ENCODE assay signal across 9 cellular contexts in the genomic region with DNA sequence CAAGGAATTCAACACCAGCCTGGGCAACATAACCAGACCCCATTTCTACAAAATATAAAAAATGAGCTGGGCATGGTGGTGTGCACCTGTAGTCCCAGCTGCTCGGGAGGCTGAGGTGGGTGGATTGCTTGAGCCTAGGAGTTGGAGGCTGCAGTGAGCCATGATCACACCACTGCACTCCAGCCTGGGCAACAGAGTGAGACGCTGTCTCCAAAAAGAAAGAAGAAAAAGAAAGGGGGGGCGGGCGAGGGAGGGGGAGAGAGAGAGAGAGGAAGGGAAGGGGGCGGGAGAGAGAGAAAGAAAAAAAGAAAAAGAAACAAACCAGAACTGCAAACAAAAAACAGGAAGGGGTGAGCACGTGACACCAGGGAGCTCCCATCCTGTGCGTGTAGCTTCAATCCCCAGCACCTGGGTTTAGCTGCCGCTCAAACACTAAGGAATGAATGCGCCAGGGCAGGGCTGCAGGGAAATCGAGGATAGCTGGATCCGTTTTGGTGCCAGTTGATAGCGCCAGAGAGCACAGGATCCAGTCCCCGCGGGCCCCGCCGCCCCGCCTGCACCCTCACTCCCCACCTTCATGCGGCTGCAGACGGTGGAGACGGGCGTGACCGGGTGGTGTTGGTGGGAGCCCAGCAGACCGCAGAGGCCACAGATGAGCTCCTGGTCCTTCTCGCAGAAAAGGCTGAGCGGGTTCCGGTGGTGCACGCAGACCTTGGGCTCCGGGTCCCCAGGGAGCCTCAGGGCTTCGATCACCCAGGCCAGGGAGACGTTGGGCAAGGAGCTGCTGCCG. TPM values are rescaled to one million over a fixed set of nuclear protein-coding genes. Genes with fewer than 3 reads are reported as not detected.
A peak's percentile ranks its signal among the peaks of the same experiment; 100 is the strongest.
DNase-seq lines count a peak whose midpoint lies in the region; ATAC-seq and TF ChIP-seq lines count a peak whose summit lies in the region.
"Not testable (repeated sequence)": the region's sequence is repeated elsewhere in the genome, so short reads cannot be mapped to it uniquely, and the experiment has no call there.
"Had no signal": no experiment of that assay in that cellular context is flagged by ENCODE, and none has a peak within 500 bp of the region (broad histone marks: within the 10 kb centered on the region; RNA-seq: fewer than 3 reads in every experiment).

No MANE protein-coding gene starts in this region.

- not testable (repeated sequence) for H3K27me3 Mint-ChIP-seq in activated T-cell treated with anti-CD3 and anti-CD28 coated beads, Interleukin-2, amount 50 U/mL, for 4 hours (ENCODE audit: low read depth); natural killer cell (ENCODE audit: low read depth in 2 of 2)

- not testable (repeated sequence) for H3K27ac Mint-ChIP-seq in natural killer cell

- intact Hi-C loops in natural killer cell (cut with micrococcal nuclease), result not testable (repeated sequence)

- not testable (repeated sequence) for TF ChIP-seq CTCF in gastroesophageal sphincter (IDR thresholded peaks at IDR 0.05); natural killer cell (IDR thresholded peaks at IDR 0.05)

- H3K9me3 ChIP-seq in gastroesophageal sphincter, result not testable (repeated sequence)

- not testable (repeated sequence) for H3K4me1 ChIP-seq in gastroesophageal sphincter

- H3K36me3 ChIP-seq in gastroesophageal sphincter, result not testable (repeated sequence)

- H3K36me3 Mint-ChIP-seq in activated T-cell treated with anti-CD3 and anti-CD28 coated beads, Interleukin-2, amount 50 U/mL, for 4 hours (ENCODE audit: insufficient read depth); natural killer cell: not testable (repeated sequence)

- not testable (repeated sequence) for TF ChIP-seq EP300 in gastroesophageal sphincter (IDR thresholded peaks at IDR 0.05)

- WGBS in gastroesophageal sphincter (ENCODE audit: low coverage in 1 of 2), 2 donors, result no CpG with 5 or more reads among the region's 31 CpGs

- TF ChIP-seq POLR2A in gastroesophageal sphincter (IDR thresholded peaks at IDR 0.05), result not testable (repeated sequence)

- H3K4me1 Mint-ChIP-seq in activated T-cell treated with anti-CD3 and anti-CD28 coated beads, Interleukin-2, amount 50 U/mL, for 4 hours (ENCODE audit: low read depth); natural killer cell: not testable (repeated sequence)

- not testable (repeated sequence) for H3K27me3 ChIP-seq in gastroesophageal sphincter

- not testable (repeated sequence) for H3K27ac ChIP-seq in gastroesophageal sphincter

- not testable (repeated sequence) for DNase-seq in activated T-cell treated with anti-CD3 and anti-CD28 coated beads, Interleukin-2, amount 50 U/mL, for 4 hours; natural killer cell

- not testable (repeated sequence) for H3K4me3 ChIP-seq in gastroesophageal sphincter

- not testable (repeated sequence) for H3K9me3 Mint-ChIP-seq in activated T-cell treated with anti-CD3 and anti-CD28 coated beads, Interleukin-2, amount 50 U/mL, for 4 hours; natural killer cell

- ATAC-seq in GM18511 (IDR thresholded peaks at IDR 0.05; ENCODE audit: unreplicated experiment), result peak; percentile 72
- ATAC-seq in GM19467 (IDR thresholded peaks at IDR 0.05; ENCODE audit: unreplicated experiment), result peak; percentile 49
- ATAC-seq in HG02759 (IDR thresholded peaks at IDR 0.05; ENCODE audit: unreplicated experiment), result peak; percentile 58
- ATAC-seq in HG03460 (IDR thresholded peaks at IDR 0.05; ENCODE audit: unreplicated experiment), result peak; percentile 63
- ATAC-seq in activated T-cell treated with anti-CD3 and anti-CD28 coated beads, Interleukin-2, amount 50 U/mL, for 4 hours, result peak; percentile 68 to 79
- ATAC-seq in gastroesophageal sphincter, result peak; percentile 14
- peak; percentile 67 to 80 (median 76) for ATAC-seq in natural killer cell

- not testable (repeated sequence) for H3K4me3 Mint-ChIP-seq in activated T-cell treated with anti-CD3 and anti-CD28 coated beads, Interleukin-2, amount 50 U/mL, for 4 hours; natural killer cell

RNA-seq across cellular contexts. Expression of gene TRIM74, which starts 3.9 kb away (rescaled TPM):
- total RNA-seq in activated T-cell treated with anti-CD3 and anti-CD28 coated beads, Interleukin-2, amount 50 U/mL, for 4 hours, result under 1 TPM in 2 of 3 donors, not detected in 1; 0.38 to 0.79 TPM
- total RNA-seq in gastroesophageal sphincter, result 1 to 10 TPM in 1 of 4 donors, not detected in 3; 2.6 TPM
- total RNA-seq in natural killer cell, result 1 to 10 TPM in 2 of 3 donors, under 1 TPM in 1; 0.73 to 5.3 (median 2.3) TPM
- total RNA-seq: epithelial cell of proximal tubule, H7 had no signal

RNA-seq across cellular contexts. Expression of gene POM121, which starts 40.5 kb away (rescaled TPM):
- total RNA-seq in activated T-cell treated with anti-CD3 and anti-CD28 coated beads, Interleukin-2, amount 50 U/mL, for 4 hours, result 10 to 100 TPM; 77.5 to 93.4 (median 84.2) TPM
- total RNA-seq in gastroesophageal sphincter, result 10 to 100 TPM; 11.8 to 22.1 (median 14.6) TPM
- total RNA-seq in natural killer cell, result 100 to 1,000 TPM in 1 of 3 donors, 10 to 100 TPM in 2; 80.9 to 103 (median 82.6) TPM

Comparison
In these comparisons a context has a peak if more than half of its experiments do, and no peak if none do; other contexts are left out.
1. ATAC-seq: peak in every context shown above with its lines; median percentile 76 in natural killer cell; 74 in activated T-cell treated with anti-CD3 and anti-CD28 coated beads, Interleukin-2, amount 50 U/mL, for 4 hours; 72 in GM18511; 63 in HG03460; 58 in HG02759; 49 in GM19467; 14 in gastroesophageal sphincter.